Comparison of ENCODE assay signal across 11 cellular contexts in genomic region chr4:154490261-154490588, GRCh38. TPM values are rescaled to one million over a fixed set of nuclear protein-coding genes. Genes with fewer than 3 reads are reported as not detected.
DNase-seq lines count a peak whose midpoint lies in the region; ATAC-seq and TF ChIP-seq lines count a peak whose summit lies in the region.
"Had no signal": no experiment of that assay in that cellular context is flagged by ENCODE, and none has a peak within 500 bp of the region (broad histone marks: within the 10 kb centered on the region; RNA-seq: fewer than 3 reads in every experiment).

No MANE protein-coding gene starts in this region.

- H3K36me3 ChIP-seq in mammary epithelial cell (ENCODE audit: insufficient read depth, low read length) (no peaks in the 10 kb centered on the region), testis (ENCODE audit: low read depth, missing control alignments) (no peaks in the 10 kb centered on the region)
- no peaks in the 10 kb centered on the region for H3K36me3 ChIP-seq in naive thymus-derived CD4-positive, alpha-beta T cell (ENCODE audit: control insufficient read depth in 2 of 3, insufficient read depth in 3 of 3, low read length in 3 of 3)

- H3K9me3 ChIP-seq in mammary epithelial cell (replicated peaks; ENCODE audit: insufficient read depth, low read length), result peaks cover 4% of the 10 kb centered on the region
- no peaks in the 10 kb centered on the region for H3K9me3 ChIP-seq in naive thymus-derived CD4-positive, alpha-beta T cell (ENCODE audit: control insufficient read depth in 2 of 3, low read length in 3 of 3)
- H3K9me3 ChIP-seq in testis, result no peaks in the 10 kb centered on the region

- no peak overlapping the region for H3K27ac ChIP-seq in mammary epithelial cell (ENCODE audit: insufficient read depth, low read depth, low read length)
- H3K27ac ChIP-seq in naive thymus-derived CD4-positive, alpha-beta T cell (ENCODE audit: low read depth, low read length), result no peak overlapping the region
- no peak overlapping the region for H3K27ac ChIP-seq in testis

- peak overlapping the region; percentile 92 for H2AFZ ChIP-seq in mammary epithelial cell (ENCODE audit: low read depth, low read length)

- no TSS peak for BruUV-seq in mammary epithelial cell (replicated peaks; lab: Mats Ljungman, UMichigan)

- H3K9me3 Mint-ChIP-seq in naive thymus-derived CD4-positive, alpha-beta T cell, result peaks cover 0 to 1% (median 0%) of the 10 kb centered on the region in 11 donors

- 60% methylated on average over 3 of the region's 52 CpGs for WGBS in mammary epithelial cell (ENCODE audit: low coverage, missing lambda C conversion rate)
- 3% methylated on average over 16 of the region's 52 CpGs; no CpG with 5 or more reads in 1 of the 2 donors for WGBS in testis, 2 donors

- TF ChIP-seq POLR2A in testis (IDR thresholded peaks at IDR 0.05), result no peak

- peak overlapping the region in 9 of 10 donors; percentile 59 to 87 (median 75) for H3K4me3 Mint-ChIP-seq in naive thymus-derived CD4-positive, alpha-beta T cell

- DNase-seq in activated CD4-positive, alpha-beta T cell treated with anti-CD3 and anti-CD28 coated beads for 48 hours, result peak; percentile 11
- no peak for DNase-seq in activated CD4-positive, alpha-beta T cell treated with anti-CD3 and anti-CD28 coated beads for 4 hours
- DNase-seq in mammary epithelial cell, result no peak
- no peak for DNase-seq in naive thymus-derived CD4-positive, alpha-beta T cell
- no peak for DNase-seq in testis
- no peak for DNase-seq in NK-92 (lab: John Stamatoyannopoulos, UW; ENCODE audit: unreplicated experiment)
- no peak for DNase-seq in dermis blood vessel endothelial cell
- no peak for DNase-seq in NCI-H2107 (lab: John Stamatoyannopoulos, UW)
- DNase-seq: DMS53, NCI-H1436 treated with DMSO at 0.1 percent for 48 hours had no signal

- POLR2A ChIA-PET in naive thymus-derived CD4-positive, alpha-beta T cell (lab: Charles Lee), result no interaction called here

- peaks cover 37 to 74% (median 57%) of the 10 kb centered on the region in 5 donors for H3K27me3 Mint-ChIP-seq in naive thymus-derived CD4-positive, alpha-beta T cell

- H3K4me1 ChIP-seq in mammary epithelial cell (ENCODE audit: insufficient read depth, low read length) (peaks cover 15% of the 10 kb centered on the region), testis (peaks cover 5% of the 10 kb centered on the region)
- H3K4me1 ChIP-seq in naive thymus-derived CD4-positive, alpha-beta T cell (ENCODE audit: control insufficient read depth in 2 of 2, insufficient read depth in 2 of 2, low read length in 2 of 2), result no peaks in the 10 kb centered on the region

- H3K79me2 ChIP-seq in mammary epithelial cell (ENCODE audit: insufficient read depth, low read length), result no peaks in the 10 kb centered on the region

- no peak overlapping the region for H3K9ac ChIP-seq in mammary epithelial cell (ENCODE audit: insufficient read depth, low read length)

- H3K4me2 ChIP-seq in mammary epithelial cell (ENCODE audit: insufficient read depth, low read depth, low read length), result peak overlapping the region; percentile 98

- H4K20me1 ChIP-seq in mammary epithelial cell (ENCODE audit: insufficient read depth, low read length), result no peaks in the 10 kb centered on the region

- in situ Hi-C loops in mammary epithelial cell (cut with MboI; ENCODE audit: low sequenced_read_pairs in 2 of 2), result no loop called here

- H3K4me3 ChIP-seq in mammary epithelial cell (replicated peaks in 1 of 3; ENCODE audit: insufficient read depth in 1 of 3, low read depth in 2 of 3, low read length in 3 of 3) (no peak overlapping the region), testis (peak overlapping the region; percentile 3 to 40)
- no peak overlapping the region for H3K4me3 ChIP-seq in naive thymus-derived CD4-positive, alpha-beta T cell (ENCODE audit: low read length)

- H3K4me1 Mint-ChIP-seq in naive thymus-derived CD4-positive, alpha-beta T cell, result peaks cover 11 to 32% (median 20%) of the 10 kb centered on the region in 7 donors

- TF ChIP-seq CTCF in mammary epithelial cell (conservative IDR thresholded peaks at IDR 0.05 in 1 of 2, IDR thresholded peaks at IDR 0.05 in 1 of 2; ENCODE audit: extremely low read depth in 1 of 2, insufficient read depth in 1 of 2, low read depth in 1 of 2, low read length in 2 of 2), result no peak
- TF ChIP-seq CTCF in testis (IDR thresholded peaks at IDR 0.05), result no peak

- dilution Hi-C loops in mammary epithelial cell (cut with HindIII; ENCODE audit: low sequenced_read_pairs), result no loop called here

- H3K36me3 Mint-ChIP-seq in naive thymus-derived CD4-positive, alpha-beta T cell, result peaks cover 0 to 3% (median 0%) of the 10 kb centered on the region in 5 donors

- H3K27me3 ChIP-seq in mammary epithelial cell (ENCODE audit: insufficient read depth, low read length) (peaks cover 17% of the 10 kb centered on the region), testis (no peaks in the 10 kb centered on the region)
- H3K27me3 ChIP-seq in naive thymus-derived CD4-positive, alpha-beta T cell (ENCODE audit: control insufficient read depth in 2 of 2, insufficient read depth in 2 of 2, low read length in 2 of 2), result no peaks in the 10 kb centered on the region

- CTCF ChIA-PET in mammary epithelial cell (lab: Charles Lee; ENCODE audit: low non-redundant PET), result no interaction called here
- CTCF ChIA-PET in naive thymus-derived CD4-positive, alpha-beta T cell (lab: Charles Lee), result no interaction called here

- no peak overlapping the region for H3K27ac Mint-ChIP-seq in naive thymus-derived CD4-positive, alpha-beta T cell

- intact Hi-C loops in mammary epithelial cell (cut with micrococcal nuclease) (loop anchor here (5.0 kb wide), 1 partner anchor 43 kb away; no protein-coding TSS in a partner anchor), testis (cut with DNase I; ENCODE audit: low total_unique reads) (no loop called here)
- intact Hi-C loops in naive thymus-derived CD4-positive, alpha-beta T cell (cut with micrococcal nuclease), result loop anchor here in 1 of 2 donors (5.0 kb wide), 1 partner anchor 252 kb away; the partner anchor contains the start of gene LRAT

- no peak for ATAC-seq in naive thymus-derived CD4-positive, alpha-beta T cell

RNA-seq across cellular contexts. Expression of gene DCHS2, which starts 1.4 kb away (rescaled TPM):
- total RNA-seq in mammary epithelial cell, result under 1 TPM in 1 of 2 donors, not detected in 1; 0.17 TPM
- 0.14 TPM for polyA plus RNA-seq in mammary epithelial cell
- polyA minus RNA-seq in mammary epithelial cell, result not detected
- total RNA-seq in naive thymus-derived CD4-positive, alpha-beta T cell, result under 1 TPM in 2 of 5 experiments, not detected in 3; 0.05 to 0.08 TPM
- not detected for polyA plus RNA-seq in naive thymus-derived CD4-positive, alpha-beta T cell
- total RNA-seq in testis, result 1 to 10 TPM; 2.4 to 6.5 TPM
- polyA plus RNA-seq in testis (ENCODE audit: insufficient read depth, low read depth, low replicate concordance), result 4.7 TPM
- 0.17 and 8.3 TPM in 2 replicates for total RNA-seq in dermis blood vessel endothelial cell
- total RNA-seq: T-helper 2 cell treated with Interferon-gamma antibody and Interleukin-4, amounts not matched to agents 100 ng/mL and 5 ng/mL, for 36 hours had no signal

RNA-seq across cellular contexts. Expression of gene PLRG1, which starts 60.0 kb away (rescaled TPM):
- total RNA-seq in mammary epithelial cell (100 to 1,000 TPM; 112 to 124 TPM), testis (10 to 100 TPM; 35.3 to 46.3 TPM), dermis blood vessel endothelial cell (70.3 and 124 TPM in 2 replicates)
- polyA plus RNA-seq in mammary epithelial cell (94.5 TPM), testis (ENCODE audit: insufficient read depth, low read depth, low replicate concordance) (45.8 TPM)
- 93.4 TPM for polyA minus RNA-seq in mammary epithelial cell
- total RNA-seq in naive thymus-derived CD4-positive, alpha-beta T cell, result 10 to 100 TPM; 43.6 to 88.4 (median 78.1) TPM
- 10 to 100 TPM; 93.6 to 99.4 TPM for polyA plus RNA-seq in naive thymus-derived CD4-positive, alpha-beta T cell

Comparison
In these comparisons a context has a peak if more than half of its experiments do, and no peak if none do; other contexts are left out.
1. H3K4me3 ChIP-seq: peak in testis (2 of 2); none in mammary epithelial cell (0 of 3) and naive thymus-derived CD4-positive, alpha-beta T cell (single experiment).